27 cellular contexts compared by ENCODE assay signal in genomic region chr11:61067782-61068181, GRCh38. TPM values are rescaled to one million over a fixed set of nuclear protein-coding genes. Genes with fewer than 3 reads are reported as not detected.
A peak's percentile ranks its signal among the peaks of the same experiment; 100 is the strongest.
DNase-seq lines count a peak whose midpoint lies in the region; ATAC-seq and FAIRE-seq lines count a peak whose summit lies in the region.
"Had no signal": no experiment of that assay in that cellular context is flagged by ENCODE, and none has a peak within 500 bp of the region (broad histone marks: within the 10 kb centered on the region; RNA-seq: fewer than 3 reads in every experiment).

No MANE protein-coding gene starts in this region.

- H3K4me1 Mint-ChIP-seq in activated naive CD8-positive, alpha-beta T cell (ENCODE audit: low read depth), result peaks cover 86% of the 10 kb centered on the region
- peaks cover 91% of the 10 kb centered on the region for H3K4me1 Mint-ChIP-seq in activated naive CD8-positive, alpha-beta T cell treated with anti-CD3 and anti-CD28 coated beads for 36 hours
- H3K4me1 Mint-ChIP-seq in T-helper 17 cell, result peaks cover 61% of the 10 kb centered on the region
- H3K4me1 Mint-ChIP-seq in naive B cell, result peaks cover 38 to 75% (median 66%) of the 10 kb centered on the region in 3 donors

- peak overlapping the region; percentile 54 for H3K27ac Mint-ChIP-seq in activated naive CD8-positive, alpha-beta T cell
- no peak overlapping the region for H3K27ac Mint-ChIP-seq in activated naive CD8-positive, alpha-beta T cell treated with anti-CD3 and anti-CD28 coated beads for 36 hours
- H3K27ac Mint-ChIP-seq in T-helper 17 cell, result peak overlapping the region; percentile 98
- peak overlapping the region in 5 of 6 donors; percentile 36 to 95 (median 62) for H3K27ac Mint-ChIP-seq in naive B cell
- H3K27ac Mint-ChIP-seq: T-helper 1 cell treated with Interleukin-12 subunit alpha and Interleukin-12 subunit beta and Interleukin-4 antibody, amounts not matched to agents 30 μg/mL and 1 μg/mL, for 36 hours; WTC11 had no signal

- H3K36me3 Mint-ChIP-seq in activated naive CD8-positive, alpha-beta T cell, result peaks cover 12% of the 10 kb centered on the region
- peaks cover 90% of the 10 kb centered on the region for H3K36me3 Mint-ChIP-seq in activated naive CD8-positive, alpha-beta T cell treated with anti-CD3 and anti-CD28 coated beads for 36 hours
- H3K36me3 Mint-ChIP-seq in T-helper 17 cell (ENCODE audit: low read depth) (no peaks in the 10 kb centered on the region), naive B cell (no peaks in the 10 kb centered on the region)
- H3K36me3 Mint-ChIP-seq: WTC11 had no signal

- H3K4me3 Mint-ChIP-seq in activated naive CD8-positive, alpha-beta T cell, result no peak overlapping the region
- H3K4me3 Mint-ChIP-seq in activated naive CD8-positive, alpha-beta T cell treated with anti-CD3 and anti-CD28 coated beads for 36 hours, result no peak overlapping the region
- no peak overlapping the region for H3K4me3 Mint-ChIP-seq in T-helper 17 cell
- peak overlapping the region in 2 of 8 donors; percentile 6 to 61 for H3K4me3 Mint-ChIP-seq in naive B cell
- H3K4me3 Mint-ChIP-seq: T-helper 1 cell treated with Interleukin-12 subunit alpha and Interleukin-12 subunit beta and Interleukin-4 antibody, amounts not matched to agents 30 μg/mL and 1 μg/mL, for 36 hours; WTC11 had no signal

- H3K27me3 Mint-ChIP-seq in activated naive CD8-positive, alpha-beta T cell, result no peaks in the 10 kb centered on the region
- H3K27me3 Mint-ChIP-seq in activated naive CD8-positive, alpha-beta T cell treated with anti-CD3 and anti-CD28 coated beads for 36 hours, result no peaks in the 10 kb centered on the region
- no peaks in the 10 kb centered on the region for H3K27me3 Mint-ChIP-seq in T-helper 17 cell
- no peaks in the 10 kb centered on the region for H3K27me3 Mint-ChIP-seq in naive B cell
- H3K27me3 Mint-ChIP-seq: CD4-positive, alpha-beta memory T cell had no signal

- ATAC-seq in T-helper 17 cell (no peak), naive B cell (ENCODE audit: low read depth in 2 of 2) (no peak), GM21619 (IDR thresholded peaks at IDR 0.05; ENCODE audit: unreplicated experiment) (no peak)
- ATAC-seq: lower lobe of right lung, WTC11 had no signal

- FAIRE-seq in GM19239 (lab: Jason Lieb, UNC), result no peak
- FAIRE-seq: frontal cortex, GM12891, H54, kidney had no signal

- DNase-seq in activated naive CD8-positive, alpha-beta T cell treated with anti-CD3 and anti-CD28 coated beads for 36 hours, result no peak
- DNase-seq in T-helper 17 cell (no peak), naive B cell (no peak), GM19239 (ENCODE audit: insufficient read length, low spot score) (no peak), T-helper 2 cell (no peak)
- DNase-seq: activated naive CD4-positive, alpha-beta T cell; anterior cingulate cortex; CD4-positive, alpha-beta memory T cell; central memory CD4-positive, alpha-beta T cell; erythroblast; kidney; lower lobe of right lung; NCI-H1417; NCI-H748 treated with DMSO at 0.1 percent for 48 hours; OCI-M1; SHP77; testis had no signal

- no peaks in the 10 kb centered on the region for H3K9me3 Mint-ChIP-seq in activated naive CD8-positive, alpha-beta T cell (ENCODE audit: low read depth)
- H3K9me3 Mint-ChIP-seq in activated naive CD8-positive, alpha-beta T cell treated with anti-CD3 and anti-CD28 coated beads for 36 hours, result no peaks in the 10 kb centered on the region
- peaks cover 0 to 8% (median 0%) of the 10 kb centered on the region in 7 donors for H3K9me3 Mint-ChIP-seq in naive B cell
- H3K9me3 Mint-ChIP-seq: T-helper 1 cell treated with Interleukin-12 subunit alpha and Interleukin-12 subunit beta and Interleukin-4 antibody, amounts not matched to agents 30 μg/mL and 1 μg/mL, for 36 hours; WTC11 had no signal

- no peaks in the 10 kb centered on the region for H3K9me3 ChIP-seq in T-helper 17 cell (ENCODE audit: control insufficient read depth, low read length, poor library complexity, severe bottlenecking)
- H3K9me3 ChIP-seq: lower lobe of right lung, right atrium auricular region, testis had no signal

RNA-seq across cellular contexts. Expression of gene CD5, which starts 34.5 kb away (rescaled TPM):
- 100 to 1,000 TPM; 196 to 197 TPM for total RNA-seq in activated naive CD8-positive, alpha-beta T cell treated with anti-CD3 and anti-CD28 coated beads for 36 hours
- total RNA-seq in T-helper 17 cell, result 100 to 1,000 TPM; 310 to 362 TPM
- 10 to 100 TPM in 3 of 6 donors, 1 to 10 TPM in 3; 5.6 to 21.0 (median 10.5) TPM for polyA plus RNA-seq in naive B cell (ENCODE audit: low read depth in 6 of 6)
- total RNA-seq: frontal cortex, MCF 10A, osteoblast had no signal
